ENCODE assay signal across 14 cellular contexts in genomic region chr1:155479205-155479604, GRCh38.
DNase-seq lines count a peak whose midpoint lies in the region; ATAC-seq, FAIRE-seq and TF ChIP-seq lines count a peak whose summit lies in the region.
"Had no signal": no experiment of that assay in that cellular context is flagged by ENCODE, and none has a peak within 500 bp of the region (broad histone marks: within the 10 kb centered on the region; RNA-seq: fewer than 3 reads in every experiment).

No MANE protein-coding gene starts in this region.

- H3K4me3 ChIP-seq in endothelial cell of umbilical vein (replicated peaks in 1 of 3; ENCODE audit: insufficient read depth in 1 of 3, low read depth in 1 of 3, low read length in 3 of 3) = no peak overlapping the region
- no peak overlapping the region for H3K4me3 ChIP-seq in sigmoid colon

- no peak overlapping the region for H3K9ac ChIP-seq in endothelial cell of umbilical vein (replicated peaks; ENCODE audit: extremely low read depth, insufficient read depth, low read length)

- no peaks in the 10 kb centered on the region for H3K9me1 ChIP-seq in endothelial cell of umbilical vein (replicated peaks; ENCODE audit: control insufficient read depth, extremely low read depth, insufficient read depth, low read length)

- in situ Hi-C loops in Caki2 (cut with HindIII; ENCODE audit: low pct_unique_long_range_greater_than_20kb, low sequenced_read_pairs) = no loop called here

- no peak for TF ChIP-seq EP300 in sigmoid colon (IDR thresholded peaks at IDR 0.05)

- POLR2A ChIA-PET in endothelial cell of umbilical vein (lab: Charles Lee) = no interaction called here

- dilution Hi-C loops in endothelial cell of umbilical vein (cut with MboI; ENCODE audit: extremely low pct_ligation_motif_present, low sequenced_read_pairs) = no loop called here

- CTCF ChIA-PET in endothelial cell of umbilical vein (lab: Charles Lee) = no interaction called here

- H3K4me1 ChIP-seq in endothelial cell of umbilical vein (ENCODE audit: control insufficient read depth, extremely low read depth, insufficient read depth, low read length) (no peaks in the 10 kb centered on the region), sigmoid colon (peaks cover 0 to 17% (median 9%) of the 10 kb centered on the region in 4 donors)
- H3K4me1 ChIP-seq: Caco-2 had no signal

- H3K27ac ChIP-seq in endothelial cell of umbilical vein (ENCODE audit: insufficient read depth, low read depth, low read length) (no peak overlapping the region), sigmoid colon (no peak overlapping the region)

- ATAC-seq in GM21515 (IDR thresholded peaks at IDR 0.05; ENCODE audit: unreplicated experiment) = no peak
- ATAC-seq in GM21737 (IDR thresholded peaks at IDR 0.05; ENCODE audit: unreplicated experiment) = no peak
- no peak for ATAC-seq in HG03565 (IDR thresholded peaks at IDR 0.05; ENCODE audit: unreplicated experiment)

- no peak overlapping the region for H2AFZ ChIP-seq in endothelial cell of umbilical vein (ENCODE audit: low read depth, low read length)

- no TSS peak for BruUV-seq in endothelial cell of umbilical vein (replicated peaks; lab: Mats Ljungman, UMichigan)

- peaks cover 2% of the 10 kb centered on the region for H3K79me2 ChIP-seq in endothelial cell of umbilical vein (ENCODE audit: control insufficient read depth, insufficient read depth, low read length)

- TF ChIP-seq POLR2A in endothelial cell of umbilical vein (IDR thresholded peaks at IDR 0.05; ENCODE audit: low read depth, low read length) (no peak), sigmoid colon (IDR thresholded peaks at IDR 0.05) (no peak)

- peak; percentile 44 for DNase-seq in Caki2 (ENCODE audit: low read depth)
- DNase-seq in MV-4-11 (lab: John Stamatoyannopoulos, UW) = peak; percentile 63
- DNase-seq in endothelial cell of umbilical vein (ENCODE audit: low read depth, low spot score) = no peak
- DNase-seq in non-pigmented ciliary epithelial cell (ENCODE audit: low read depth) = peak; percentile 51
- no peak for DNase-seq in sigmoid colon
- DNase-seq: activated T-cell treated with anti-CD3 and anti-CD28 coated beads for 4 hours; Caco-2; GOT3; hypothalamus; NCI-H146; stimulated activated CD4-positive, alpha-beta T cell treated with anti-CD3 and anti-CD28 coated beads, Interleukin-2, amount 100 ng/mL, for 48 hours had no signal

- peak; percentile 57 for FAIRE-seq in endothelial cell of umbilical vein (lab: Jason Lieb, UNC)

- H3K27me3 ChIP-seq in endothelial cell of umbilical vein (ENCODE audit: control insufficient read depth in 2 of 2, insufficient read depth in 2 of 2, low read length in 2 of 2) = no peaks in the 10 kb centered on the region
- H3K27me3 ChIP-seq in sigmoid colon = no peaks in the 10 kb centered on the region

- H3K36me3 ChIP-seq in endothelial cell of umbilical vein (ENCODE audit: control insufficient read depth in 2 of 2, extremely low read depth in 1 of 2, insufficient read depth in 2 of 2, low read length in 2 of 2) (peaks cover 2 to 3% of the 10 kb centered on the region in 2 experiments), sigmoid colon (peaks cover 0 to 25% (median 0%) of the 10 kb centered on the region in 4 donors)

- intact Hi-C loops in endothelial cell of umbilical vein (cut with micrococcal nuclease) = no loop called here
- intact Hi-C loops in sigmoid colon (cut with DNase I) = no loop called here

- H3K9me3 ChIP-seq in endothelial cell of umbilical vein (replicated peaks; ENCODE audit: control insufficient read depth, insufficient read depth, low read length) (no peaks in the 10 kb centered on the region), sigmoid colon (no peaks in the 10 kb centered on the region)
- H3K9me3 ChIP-seq: Caco-2 had no signal

- no peaks in the 10 kb centered on the region for H4K20me1 ChIP-seq in endothelial cell of umbilical vein (replicated peaks; ENCODE audit: control insufficient read depth, extremely low read depth, insufficient read depth, low read length)

- H3K4me2 ChIP-seq in endothelial cell of umbilical vein (ENCODE audit: insufficient read depth, low read length) = no peak overlapping the region

- WGBS in sigmoid colon, 2 donors = 88 to 93% methylated on average over 2 of the region's 2 CpGs

- TF ChIP-seq CTCF in endothelial cell of umbilical vein (IDR thresholded peaks at IDR 0.05; ENCODE audit: extremely low read depth in 1 of 2, insufficient read depth in 1 of 2, low read depth in 1 of 2, low read length in 2 of 2) (no peak), sigmoid colon (IDR thresholded peaks at IDR 0.05) (no peak)

TF ChIP-seq in endothelial cell of umbilical vein, 7 proteins besides CTCF, POLR2A, EP300 and RAD21:
- no peak for TF ChIP-seq POLR2AphosphoS5 (IDR thresholded peaks at IDR 0.05; ENCODE audit: insufficient read depth, low read depth, low read length)
- TF ChIP-seq MAX (IDR thresholded peaks at IDR 0.05; ENCODE audit: insufficient read depth, insufficient read length) = no peak

Comparison
In these comparisons a context has a peak if more than half of its experiments do, and no peak if none do; other contexts are left out.
1. DNase-seq: peak in Caki2 (single experiment), MV-4-11 (single experiment) and non-pigmented ciliary epithelial cell (single experiment); none in endothelial cell of umbilical vein (single experiment) and sigmoid colon (single experiment).